Comparison of ENCODE assay signal across 8 cellular contexts in genomic region chr20:34112600-34113061, GRCh38. TPM values are rescaled to one million over a fixed set of nuclear protein-coding genes. Genes with fewer than 3 reads are reported as not detected.
DNase-seq lines count a peak whose midpoint lies in the region; ATAC-seq and TF ChIP-seq lines count a peak whose summit lies in the region.

No MANE protein-coding gene starts in this region.

- H3K4me3 ChIP-seq in OCI-LY3 (ENCODE audit: low read length) (peak overlapping the region; percentile 88), cardiac fibroblast (replicated peaks in 1 of 2; ENCODE audit: low read depth in 2 of 2, low read length in 2 of 2) (peak overlapping the region; percentile 64 to 95), subcutaneous abdominal adipose tissue (ENCODE audit: low read depth in 1 of 5, low read length in 5 of 5) (peak overlapping the region; percentile 62 to 98 (median 90))

- TF ChIP-seq CTCF in H9 (conservative IDR thresholded peaks at IDR 0.05) (no peak), OCI-LY3 (IDR thresholded peaks at IDR 0.05; ENCODE audit: low read depth, low read length) (no peak), cardiac fibroblast (IDR thresholded peaks at IDR 0.05; ENCODE audit: low read depth, low read length) (no peak)

- DNase-seq in COLO829 (ENCODE audit: low spot score) (peak; percentile 39), H9 (peak; percentile 36), cardiac fibroblast (ENCODE audit: low read depth in 2 of 2) (peak; percentile 62 to 65), left kidney (ENCODE audit: low read depth, low spot score) (peak; percentile 73), superior temporal gyrus (ENCODE audit: extremely low spot score) (no peak)

- H3K9me3 ChIP-seq in H9 (ENCODE audit: control insufficient read depth, low read depth, low read length) (no peaks in the 10 kb centered on the region), OCI-LY3 (ENCODE audit: insufficient read depth, low read length) (no peaks in the 10 kb centered on the region), subcutaneous abdominal adipose tissue (ENCODE audit: control insufficient read depth in 5 of 5, low read length in 5 of 5) (no peaks in the 10 kb centered on the region)

- peaks cover 3% of the 10 kb centered on the region; the same call in 1 of the 2 replicates for H3K4me1 ChIP-seq in H9 (ENCODE audit: insufficient read depth, low read length)
- peaks cover 27% of the 10 kb centered on the region for H3K4me1 ChIP-seq in OCI-LY3 (ENCODE audit: low read length)
- H3K4me1 ChIP-seq in subcutaneous abdominal adipose tissue (ENCODE audit: control insufficient read depth in 5 of 5, insufficient read depth in 5 of 5, low read length in 5 of 5), result peaks cover 4 to 36% (median 28%) of the 10 kb centered on the region in 5 donors

- no peak overlapping the region for H2BK5ac ChIP-seq in H9 (ENCODE audit: insufficient read length, low read length)

- no peaks in the 10 kb centered on the region for H3K79me1 ChIP-seq in H9 (ENCODE audit: insufficient read depth, low read depth, low read length, poor library complexity, severe bottlenecking)

- no peak overlapping the region for H2BK120ac ChIP-seq in H9 (ENCODE audit: low read depth, low read length, poor library complexity, severe bottlenecking)

- peak overlapping the region; percentile 35 for H3K9ac ChIP-seq in H9 (ENCODE audit: extremely low read depth, insufficient read length, low read length)
- peak overlapping the region; percentile 78 for H3K9ac ChIP-seq in OCI-LY3 (ENCODE audit: low read length)
- peak overlapping the region; percentile 59 to 100 (median 85) for H3K9ac ChIP-seq in subcutaneous abdominal adipose tissue (ENCODE audit: low read length in 5 of 5)

- WGBS in H9 (ENCODE audit: extremely low coverage, insufficient read length, low lambda C conversion rate), result no CpG with 5 or more reads among the region's 18 CpGs

- H3K27ac Mint-ChIP-seq in H9, result peak overlapping the region; percentile 97 to 99 (median 99)

- no peak overlapping the region for H4K91ac ChIP-seq in H9 (ENCODE audit: insufficient read length, low read depth, low read length)

- no peak overlapping the region for H3K4ac ChIP-seq in H9 (ENCODE audit: low read depth, low read length)

- H2AK5ac ChIP-seq in H9 (ENCODE audit: insufficient read length, low read length), result no peak overlapping the region

- H3K36me3 ChIP-seq in OCI-LY3 (replicated peaks; ENCODE audit: low read depth, low read length) (peaks cover 30% of the 10 kb centered on the region), subcutaneous abdominal adipose tissue (ENCODE audit: control insufficient read depth in 5 of 5, insufficient read depth in 5 of 5, low read length in 5 of 5) (peaks cover 0 to 12% (median 4%) of the 10 kb centered on the region in 5 donors)

- H3K27me3 Mint-ChIP-seq in H9 (ENCODE audit: low read depth), result no peaks in the 10 kb centered on the region; the same call in 1 of the 2 replicates

- H2AFZ ChIP-seq in H9 (ENCODE audit: low read length), result no peak overlapping the region
- peak overlapping the region; percentile 89 for H2AFZ ChIP-seq in OCI-LY3 (ENCODE audit: low read depth, low read length)

- H4K20me1 ChIP-seq in H9 (ENCODE audit: control insufficient read depth, insufficient read depth, insufficient read length) (no peaks in the 10 kb centered on the region), OCI-LY3 (ENCODE audit: insufficient read depth, low read length) (peaks cover 35% of the 10 kb centered on the region)

- H3K23ac ChIP-seq in H9 (ENCODE audit: insufficient read length, low read depth, low read length), result no peak overlapping the region

- ATAC-seq in GM21737 (IDR thresholded peaks at IDR 0.05; ENCODE audit: unreplicated experiment), result no peak

- 0 out of 2 replicates have a peak overlapping the region, but pooled peaks have one; percentile 26 for H3K14ac ChIP-seq in H9 (ENCODE audit: insufficient read depth, low read length)

- no peak overlapping the region for H4K5ac ChIP-seq in H9 (ENCODE audit: insufficient read length, low read depth, low read length)

- peaks cover 24 to 28% of the 10 kb centered on the region in 2 experiments for H3K4me1 Mint-ChIP-seq in H9

- H3K4me2 ChIP-seq in H9 (ENCODE audit: insufficient read depth, insufficient read length, low read length) (peak overlapping the region; percentile 47), OCI-LY3 (ENCODE audit: low read length) (peak overlapping the region; percentile 100)

- no peaks in the 10 kb centered on the region for H3K9me3 Mint-ChIP-seq in H9

- H3T11ph ChIP-seq in H9 (ENCODE audit: low read length), result no peak overlapping the region

- peaks cover 26 to 34% (median 28%) of the 10 kb centered on the region in 3 experiments for H3K36me3 Mint-ChIP-seq in H9 (ENCODE audit: insufficient read depth in 1 of 3, low read depth in 3 of 3)

- H4K8ac ChIP-seq in H9 (replicated peaks; ENCODE audit: insufficient read length, low read depth, low read length), result no peak overlapping the region

- no peak overlapping the region for H2BK15ac ChIP-seq in H9 (ENCODE audit: low read depth, low read length)

- H3K79me2 ChIP-seq in H9 (ENCODE audit: insufficient read depth, low read length) (peaks cover 37% of the 10 kb centered on the region), OCI-LY3 (ENCODE audit: low read length) (peaks cover 47% of the 10 kb centered on the region)

- H2BK12ac ChIP-seq in H9 (ENCODE audit: insufficient read length, low read depth, low read length), result no peak overlapping the region

- no peak overlapping the region for H3K56ac ChIP-seq in H9 (ENCODE audit: insufficient read length, low read depth, low read length)

- H3K4me3 Mint-ChIP-seq in H9, result peak overlapping the region; percentile 80 to 98

- H3K27ac ChIP-seq in H9 (ENCODE audit: insufficient read length, low read depth, low read length) (no peak overlapping the region), OCI-LY3 (ENCODE audit: low read length) (peak overlapping the region; percentile 31), subcutaneous abdominal adipose tissue (ENCODE audit: low read depth, low read length) (peak overlapping the region; percentile 99)

- H3K27me3 ChIP-seq in H9 (ENCODE audit: insufficient read depth, low read length) (no peaks in the 10 kb centered on the region), OCI-LY3 (ENCODE audit: low read depth, low read length) (no peaks in the 10 kb centered on the region), subcutaneous abdominal adipose tissue (ENCODE audit: control insufficient read depth in 5 of 5, insufficient read depth in 4 of 5, low read length in 5 of 5) (no peaks in the 10 kb centered on the region)

- H2BK20ac ChIP-seq in H9 (ENCODE audit: low read depth, low read length, poor library complexity, severe bottlenecking), result no peak overlapping the region

- H3K18ac ChIP-seq in H9 (ENCODE audit: insufficient read length, low read depth, low read length), result peak overlapping the region; percentile 51

- H3K23me2 ChIP-seq in H9 (ENCODE audit: insufficient read length, low read depth, low read length, poor library complexity, severe bottlenecking), result peaks cover 15% of the 10 kb centered on the region

RNA-seq across cellular contexts. Expression of gene EIF2S2, which starts 0.6 kb away (rescaled TPM):
- 188 and 189 TPM in 2 replicates for total RNA-seq in H9 (2021)

Comparison
In these comparisons a context has a peak if more than half of its experiments do, and no peak if none do; other contexts are left out.
1. H3K9ac ChIP-seq: peak in every context shown above with its lines; median percentile 85 in subcutaneous abdominal adipose tissue; 78 in OCI-LY3; 35 in H9.